ENCODE assay signal across 18 cellular contexts in the genomic region with DNA sequence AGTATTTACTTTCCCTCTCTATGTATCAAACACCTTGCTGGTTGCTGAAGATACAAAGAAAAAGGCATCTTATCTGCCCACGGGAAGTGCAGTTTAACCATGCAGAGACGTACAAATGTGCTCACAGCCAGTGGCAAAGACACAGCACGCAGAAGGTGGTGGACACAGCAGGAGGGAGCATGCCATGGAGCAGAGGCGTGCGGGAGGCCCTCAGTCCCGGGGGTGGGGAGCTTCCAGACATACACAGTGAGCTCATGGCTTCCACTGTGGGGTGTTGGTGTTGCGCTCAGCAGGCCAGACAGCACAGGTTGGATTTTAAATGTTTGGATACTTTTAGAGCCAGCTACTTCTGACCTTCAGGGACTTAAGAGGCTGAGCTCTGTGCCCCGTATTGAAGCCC. TPM values are rescaled to one million over a fixed set of nuclear protein-coding genes. Genes with fewer than 3 reads are reported as not detected.
"Had no signal": no experiment of that assay in that cellular context is flagged by ENCODE, and none has a peak within 500 bp of the region (broad histone marks: within the 10 kb centered on the region; RNA-seq: fewer than 3 reads in every experiment).

No MANE protein-coding gene starts in this region.

- H3K4me1 ChIP-seq: foreskin keratinocyte had no signal

- H3K9me3 ChIP-seq: heart left ventricle, left lung, testis had no signal

- H3K36me3 ChIP-seq: heart left ventricle, left lung had no signal

- H3K4me3 ChIP-seq: heart left ventricle, left lung, testis had no signal

- H3K9me3 Mint-ChIP-seq: T-helper 1 cell treated with Interleukin-12 subunit alpha and Interleukin-12 subunit beta and Interleukin-4 antibody, amounts not matched to agents 30 μg/mL and 1 μg/mL, for 36 hours had no signal

- H3K36me3 Mint-ChIP-seq: activated naive CD8-positive, alpha-beta T cell had no signal

- H3K4me3 Mint-ChIP-seq: activated CD8-positive, alpha-beta T cell treated with anti-CD3 and anti-CD28 coated beads, Interleukin-2, amount 10 ng/mL, durations not matched to agents 7 days and 5 days; activated naive CD8-positive, alpha-beta T cell; memory B cell; T-helper 1 cell treated with Interleukin-12 subunit alpha and Interleukin-12 subunit beta and Interleukin-4 antibody, amounts not matched to agents 30 μg/mL and 1 μg/mL, for 36 hours had no signal

- DNase-seq: activated CD4-positive, alpha-beta T cell treated with anti-CD3 and anti-CD28 coated beads for 48 hours; activated CD8-positive, alpha-beta T cell treated with anti-CD3 and anti-CD28 coated beads, Interleukin-2, amount 10 ng/mL, durations not matched to agents 7 days and 5 days; activated effector memory CD4-positive, alpha-beta T cell treated with Interleukin-2 at 50 U/mL for 16 hours; amygdala; foreskin keratinocyte; left lung; stimulated activated CD4-positive, alpha-beta T cell treated with anti-CD3 and anti-CD28 coated beads, Interleukin-4, amount 100 ng/mL, for 1 hour; stimulated activated CD8-positive, alpha-beta memory T cell treated with anti-CD3 and anti-CD28 coated beads, Interleukin-4, amount 100 ng/mL, for 48 hours; stimulated activated naive CD8-positive, alpha-beta T cell treated with anti-CD3 and anti-CD28 coated beads, Interleukin-15, Interleukin-2, amounts not matched to agents 100 U/mL and 50 U/mL, for 24 hours; testis had no signal

- H3K27ac Mint-ChIP-seq: activated CD8-positive, alpha-beta T cell treated with anti-CD3 and anti-CD28 coated beads, Interleukin-2, amount 10 ng/mL, durations not matched to agents 7 days and 5 days; activated naive CD8-positive, alpha-beta T cell; memory B cell; T-helper 1 cell treated with Interleukin-12 subunit alpha and Interleukin-12 subunit beta and Interleukin-4 antibody, amounts not matched to agents 30 μg/mL and 1 μg/mL, for 36 hours had no signal

- ATAC-seq: activated CD8-positive, alpha-beta T cell treated with anti-CD3 and anti-CD28 coated beads, Interleukin-2, amount 10 ng/mL, durations not matched to agents 7 days and 5 days; foreskin keratinocyte; heart left ventricle; left lung; stimulated activated naive CD8-positive, alpha-beta T cell treated with anti-CD3 and anti-CD28 coated beads, Interleukin-15, Interleukin-2, amounts not matched to agents 100 U/mL and 50 U/mL, for 24 hours had no signal

- H3K27ac ChIP-seq: foreskin keratinocyte, heart left ventricle, left lung, testis had no signal

RNA-seq across cellular contexts. Expression of gene BARX1, which starts 8.8 kb away (rescaled TPM):
- total RNA-seq: endothelial cell of umbilical vein, foreskin keratinocyte, heart left ventricle, left lung, pulmonary artery endothelial cell, urinary bladder had no signal
- polyA plus RNA-seq: endothelial cell of umbilical vein, foreskin keratinocyte, heart left ventricle, neural cell, urinary bladder had no signal
